ENCODE assay signal across 26 cellular contexts in genomic region chr3:10763817-10764313, GRCh38. TPM values are rescaled to one million over a fixed set of nuclear protein-coding genes. Genes with fewer than 3 reads are reported as not detected.
"Had no signal": no experiment of that assay in that cellular context is flagged by ENCODE, and none has a peak within 500 bp of the region (broad histone marks: within the 10 kb centered on the region; RNA-seq: fewer than 3 reads in every experiment).

No MANE protein-coding gene starts in this region.

- H3K4me1 ChIP-seq: adrenal gland, colonic mucosa, gastrocnemius medialis, left lung, parathyroid adenoma, right lobe of liver, suprapubic skin had no signal

- H3K9me3 Mint-ChIP-seq: activated naive CD4-positive, alpha-beta T cell treated with anti-CD3 and anti-CD28 coated beads, Interleukin-2, amount 50 U/mL, for 72 hours; activated T-helper 1 cell treated with anti-CD3 and anti-CD28 coated beads, Interleukin-12 subunit alpha, Interleukin-12 subunit beta, Interleukin-2, Interleukin-4 antibody, amounts not matched to agents 30 ng/mL and 10 ng/mL and 1 ng/mL, durations not matched to agents 14 hours and 24 hours and 36 hours; naive B cell; stimulated activated naive CD8-positive, alpha-beta T cell treated with anti-CD3 and anti-CD28 coated beads, Interleukin-15, Interleukin-2, amounts not matched to agents 100 ng/mL and 50 ng/mL, for 24 hours had no signal

- H3K4me3 ChIP-seq: adrenal gland, colonic mucosa, gastrocnemius medialis, left lung, mucosa of descending colon, right lobe of liver, suprapubic skin had no signal

- H3K27ac Mint-ChIP-seq: activated CD8-positive, alpha-beta T cell treated with anti-CD3 and anti-CD28 coated beads, Interleukin-2, amount 10 ng/mL, durations not matched to agents 7 days and 5 days; activated naive CD4-positive, alpha-beta T cell treated with anti-CD3 and anti-CD28 coated beads, Interleukin-2, amount 50 U/mL, for 72 hours; activated T-helper 1 cell treated with anti-CD3 and anti-CD28 coated beads, Interleukin-12 subunit alpha, Interleukin-12 subunit beta, Interleukin-2, Interleukin-4 antibody, amounts not matched to agents 30 ng/mL and 10 ng/mL and 1 ng/mL, durations not matched to agents 14 hours and 24 hours and 36 hours; naive B cell; stimulated activated naive CD8-positive, alpha-beta T cell treated with anti-CD3 and anti-CD28 coated beads, Interleukin-15, Interleukin-2, amounts not matched to agents 100 ng/mL and 50 ng/mL, for 24 hours had no signal

- H3K27me3 ChIP-seq: adrenal gland, right lobe of liver had no signal

- FAIRE-seq: kidney, small intestine had no signal

- H3K36me3 ChIP-seq: adrenal gland, colonic mucosa, gastrocnemius medialis, left lung, neutrophil, right lobe of liver, suprapubic skin had no signal

- H3K4me1 Mint-ChIP-seq: naive B cell had no signal

- DNase-seq: activated CD4-positive, alpha-beta T cell treated with anti-CD3 and anti-CD28 coated beads for 48 hours; activated CD4-positive, CD25-positive, alpha-beta regulatory T cell; activated CD8-positive, alpha-beta T cell treated with anti-CD3 and anti-CD28 coated beads, Interleukin-2, amount 10 ng/mL, durations not matched to agents 7 days and 5 days; activated gamma-delta T cell treated with Interleukin-2 at 50 U/mL for 16 hours; colonic mucosa; gastrocnemius medialis; kidney; left lung; mucosa of descending colon; naive B cell; small intestine; stimulated activated CD4-positive, alpha-beta T cell treated with anti-CD3 and anti-CD28 coated beads, Interleukin-15, amount 100 ng/mL, for 24 hours; stimulated activated CD4-positive, alpha-beta T cell treated with anti-CD3 and anti-CD28 coated beads, Interleukin-2, amount 100 ng/mL, for 48 hours; T1000; trophoblast cell had no signal

- H3K27ac ChIP-seq: adrenal gland, colonic mucosa, gastrocnemius medialis, left lung, neutrophil, parathyroid adenoma, right lobe of liver, suprapubic skin had no signal

- H3K9me3 ChIP-seq: adrenal gland, colonic mucosa, gastrocnemius medialis, left lung, mucosa of descending colon, neutrophil, right lobe of liver, suprapubic skin had no signal

- H3K36me3 Mint-ChIP-seq: activated naive CD4-positive, alpha-beta T cell treated with anti-CD3 and anti-CD28 coated beads, Interleukin-2, amount 50 U/mL, for 72 hours; naive B cell had no signal

- ATAC-seq: activated CD8-positive, alpha-beta T cell treated with anti-CD3 and anti-CD28 coated beads, Interleukin-2, amount 10 ng/mL, durations not matched to agents 7 days and 5 days; activated naive CD4-positive, alpha-beta T cell treated with anti-CD3 and anti-CD28 coated beads, Interleukin-2, amount 50 U/mL, for 72 hours; esophagus mucosa; gastrocnemius medialis; left lung; mucosa of descending colon; right lobe of liver had no signal

- H3K4me3 Mint-ChIP-seq: activated CD8-positive, alpha-beta T cell treated with anti-CD3 and anti-CD28 coated beads, Interleukin-2, amount 10 ng/mL, durations not matched to agents 7 days and 5 days; activated T-helper 1 cell treated with anti-CD3 and anti-CD28 coated beads, Interleukin-12 subunit alpha, Interleukin-12 subunit beta, Interleukin-2, Interleukin-4 antibody, amounts not matched to agents 30 ng/mL and 10 ng/mL and 1 ng/mL, durations not matched to agents 14 hours and 24 hours and 36 hours; naive B cell; stimulated activated naive CD8-positive, alpha-beta T cell treated with anti-CD3 and anti-CD28 coated beads, Interleukin-15, Interleukin-2, amounts not matched to agents 100 ng/mL and 50 ng/mL, for 24 hours had no signal

RNA-seq across cellular contexts. Expression of gene SLC6A11, which starts 52.2 kb away (rescaled TPM):
- total RNA-seq: activated CD8-positive, alpha-beta T cell treated with anti-CD3 and anti-CD28 coated beads, Interleukin-2, amount 10 ng/mL, durations not matched to agents 7 days and 5 days; activated naive CD4-positive, alpha-beta T cell treated with anti-CD3 and anti-CD28 coated beads, Interleukin-2, amount 50 U/mL, for 72 hours; activated T-helper 1 cell treated with anti-CD3 and anti-CD28 coated beads, Interleukin-12 subunit alpha, Interleukin-12 subunit beta, Interleukin-2, Interleukin-4 antibody, amounts not matched to agents 30 ng/mL and 10 ng/mL and 1 ng/mL, durations not matched to agents 14 hours and 24 hours and 36 hours; cardiac septum; colonic mucosa; gastrocnemius medialis; T-helper 1 cell treated with Interleukin-12 subunit alpha and Interleukin-12 subunit beta and Interleukin-4 antibody, amounts not matched to agents 30 ng/mL and 1 ng/mL, for 36 hours had no signal
